1 cellular context compared by ENCODE assay signal in the genomic region with DNA sequence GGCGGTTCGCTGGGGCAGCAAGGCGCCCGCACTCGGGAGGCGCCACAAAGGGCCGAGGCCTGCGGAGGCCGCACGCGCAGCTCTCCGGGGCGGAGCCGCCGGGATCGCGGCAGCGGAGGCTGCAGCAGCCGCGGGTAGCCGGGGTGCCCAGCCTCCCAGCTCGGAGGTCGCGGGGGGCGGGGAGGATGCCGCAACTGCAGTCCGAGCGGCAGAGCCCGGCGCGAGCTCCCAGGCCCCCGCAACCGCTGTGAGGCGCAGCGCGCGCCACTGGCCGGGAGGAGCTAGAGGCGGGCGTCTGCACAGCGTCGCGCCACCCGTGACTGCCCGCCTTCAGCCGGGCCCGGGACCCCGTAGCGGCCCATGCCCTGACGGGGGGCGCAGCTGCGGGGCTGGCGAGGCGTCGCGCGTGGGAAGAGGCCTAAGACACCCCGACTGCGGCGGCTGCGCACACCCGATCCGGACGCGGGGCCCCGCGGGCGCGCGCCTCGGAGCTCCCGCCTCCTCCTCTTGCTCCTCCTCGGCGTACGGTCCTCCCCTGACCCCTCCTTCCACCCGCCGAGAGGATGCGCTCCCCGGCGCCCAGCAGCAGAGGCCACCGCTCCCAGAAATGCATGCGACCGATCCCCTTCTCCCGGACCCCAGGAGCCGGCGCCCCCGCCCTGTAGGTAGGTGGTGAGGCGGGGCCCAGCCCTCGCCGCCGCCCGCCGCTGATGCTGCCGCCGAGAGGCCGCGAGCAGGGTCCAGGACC.
TF ChIP-seq lines count a peak whose summit lies in the region.

A gene with protein sequence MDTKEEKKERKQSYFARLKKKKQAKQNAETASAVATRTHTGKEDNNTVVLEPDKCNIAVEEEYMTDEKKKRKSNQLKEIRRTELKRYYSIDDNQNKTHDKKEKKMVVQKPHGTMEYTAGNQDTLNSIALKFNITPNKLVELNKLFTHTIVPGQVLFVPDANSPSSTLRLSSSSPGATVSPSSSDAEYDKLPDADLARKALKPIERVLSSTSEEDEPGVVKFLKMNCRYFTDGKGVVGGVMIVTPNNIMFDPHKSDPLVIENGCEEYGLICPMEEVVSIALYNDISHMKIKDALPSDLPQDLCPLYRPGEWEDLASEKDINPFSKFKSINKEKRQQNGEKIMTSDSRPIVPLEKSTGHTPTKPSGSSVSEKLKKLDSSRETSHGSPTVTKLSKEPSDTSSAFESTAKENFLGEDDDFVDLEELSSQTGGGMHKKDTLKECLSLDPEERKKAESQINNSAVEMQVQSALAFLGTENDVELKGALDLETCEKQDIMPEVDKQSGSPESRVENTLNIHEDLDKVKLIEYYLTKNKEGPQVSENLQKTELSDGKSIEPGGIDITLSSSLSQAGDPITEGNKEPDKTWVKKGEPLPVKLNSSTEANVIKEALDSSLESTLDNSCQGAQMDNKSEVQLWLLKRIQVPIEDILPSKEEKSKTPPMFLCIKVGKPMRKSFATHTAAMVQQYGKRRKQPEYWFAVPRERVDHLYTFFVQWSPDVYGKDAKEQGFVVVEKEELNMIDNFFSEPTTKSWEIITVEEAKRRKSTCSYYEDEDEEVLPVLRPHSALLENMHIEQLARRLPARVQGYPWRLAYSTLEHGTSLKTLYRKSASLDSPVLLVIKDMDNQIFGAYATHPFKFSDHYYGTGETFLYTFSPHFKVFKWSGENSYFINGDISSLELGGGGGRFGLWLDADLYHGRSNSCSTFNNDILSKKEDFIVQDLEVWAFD (plus strand): TSS at position 558 of the 748 bp plus-strand sequence. CDS start 24,395 bp downstream, outside the sequence.

TF ChIP-seq in HepG2, 621 proteins besides CTCF, POLR2A, EP300 and RAD21 (continued from another document and continues in another):
- TF ChIP-seq, protein P1, sequence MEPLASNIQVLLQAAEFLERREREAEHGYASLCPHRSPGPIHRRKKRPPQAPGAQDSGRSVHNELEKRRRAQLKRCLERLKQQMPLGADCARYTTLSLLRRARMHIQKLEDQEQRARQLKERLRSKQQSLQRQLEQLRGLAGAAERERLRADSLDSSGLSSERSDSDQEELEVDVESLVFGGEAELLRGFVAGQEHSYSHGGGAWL (CRISPR knock-in tag; IDR thresholded peaks at IDR 0.05), result peak; percentile 17; the same call in 1 of the 2 replicates
- no peak for TF ChIP-seq KAT2B (IDR thresholded peaks at IDR 0.05; ENCODE audit: borderline replicate concordance, low read depth, low read length)
- TF ChIP-seq RARG (CRISPR knock-in tag; IDR thresholded peaks at IDR 0.05; ENCODE audit: low read depth), result peak; percentile 84; the same call in 1 of the 2 replicates
- TF ChIP-seq ZC3H13 (CRISPR knock-in tag; IDR thresholded peaks at IDR 0.05), result peak; percentile 43; the same call in 1 of the 2 replicates
- no peak for TF ChIP-seq ATF7 (IDR thresholded peaks at IDR 0.05)
- peak; percentile 34; the same call in 1 of the 2 replicates for TF ChIP-seq ATF7 (CRISPR knock-in tag; IDR thresholded peaks at IDR 0.05)
- TF ChIP-seq ZNF350 (CRISPR knock-in tag; IDR thresholded peaks at IDR 0.05; ENCODE audit: borderline replicate concordance, low read depth), result peak; percentile 88; the same call in 1 of the 2 replicates
- TF ChIP-seq ZNF550 (CRISPR knock-in tag; IDR thresholded peaks at IDR 0.05; ENCODE audit: borderline replicate concordance), result peak; percentile 85; the same call in 1 of the 2 replicates
- TF ChIP-seq, protein P2, sequence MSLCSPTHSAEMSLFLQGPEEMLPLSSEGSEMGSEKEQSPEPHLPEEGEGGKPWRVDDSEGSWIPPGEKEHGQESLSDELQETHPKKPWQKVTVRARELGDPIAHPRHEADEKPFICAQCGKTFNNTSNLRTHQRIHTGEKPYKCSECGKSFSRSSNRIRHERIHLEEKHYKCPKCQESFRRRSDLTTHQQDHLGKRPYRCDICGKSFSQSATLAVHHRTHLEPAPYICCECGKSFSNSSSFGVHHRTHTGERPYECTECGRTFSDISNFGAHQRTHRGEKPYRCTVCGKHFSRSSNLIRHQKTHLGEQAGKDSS (CRISPR knock-in tag; IDR thresholded peaks at IDR 0.05; ENCODE audit: borderline replicate concordance, low read depth), result no peak; the same call in none of the 2 replicates
- TF ChIP-seq ZNF558 (CRISPR knock-in tag; IDR thresholded peaks at IDR 0.05; ENCODE audit: borderline replicate concordance), result peak; percentile 94; the same call in 1 of the 2 replicates
- TF ChIP-seq ZNF652 (CRISPR knock-in tag; IDR thresholded peaks at IDR 0.05; ENCODE audit: borderline replicate concordance, low read depth), result no peak
- peak; percentile 88 for TF ChIP-seq SALL2 (CRISPR knock-in tag; IDR thresholded peaks at IDR 0.05)
- TF ChIP-seq, protein P3, sequence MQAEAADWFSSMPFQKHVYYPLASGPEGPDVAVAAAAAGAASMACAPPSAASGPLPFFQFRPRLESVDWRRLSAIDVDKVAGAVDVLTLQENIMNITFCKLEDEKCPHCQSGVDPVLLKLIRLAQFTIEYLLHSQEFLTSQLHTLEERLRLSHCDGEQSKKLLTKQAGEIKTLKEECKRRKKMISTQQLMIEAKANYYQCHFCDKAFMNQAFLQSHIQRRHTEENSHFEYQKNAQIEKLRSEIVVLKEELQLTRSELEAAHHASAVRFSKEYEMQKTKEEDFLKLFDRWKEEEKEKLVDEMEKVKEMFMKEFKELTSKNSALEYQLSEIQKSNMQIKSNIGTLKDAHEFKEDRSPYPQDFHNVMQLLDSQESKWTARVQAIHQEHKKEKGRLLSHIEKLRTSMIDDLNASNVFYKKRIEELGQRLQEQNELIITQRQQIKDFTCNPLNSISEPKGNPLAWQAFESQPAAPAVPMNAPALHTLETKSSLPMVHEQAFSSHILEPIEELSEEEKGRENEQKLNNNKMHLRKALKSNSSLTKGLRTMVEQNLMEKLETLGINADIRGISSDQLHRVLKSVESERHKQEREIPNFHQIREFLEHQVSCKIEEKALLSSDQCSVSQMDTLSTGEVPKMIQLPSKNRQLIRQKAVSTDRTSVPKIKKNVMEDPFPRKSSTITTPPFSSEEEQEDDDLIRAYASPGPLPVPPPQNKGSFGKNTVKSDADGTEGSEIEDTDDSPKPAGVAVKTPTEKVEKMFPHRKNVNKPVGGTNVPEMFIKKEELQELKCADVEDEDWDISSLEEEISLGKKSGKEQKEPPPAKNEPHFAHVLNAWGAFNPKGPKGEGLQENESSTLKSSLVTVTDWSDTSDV (CRISPR knock-in tag; IDR thresholded peaks at IDR 0.05), result peak; percentile 46; the same call in 1 of the 2 replicates
- TF ChIP-seq, protein P4, sequence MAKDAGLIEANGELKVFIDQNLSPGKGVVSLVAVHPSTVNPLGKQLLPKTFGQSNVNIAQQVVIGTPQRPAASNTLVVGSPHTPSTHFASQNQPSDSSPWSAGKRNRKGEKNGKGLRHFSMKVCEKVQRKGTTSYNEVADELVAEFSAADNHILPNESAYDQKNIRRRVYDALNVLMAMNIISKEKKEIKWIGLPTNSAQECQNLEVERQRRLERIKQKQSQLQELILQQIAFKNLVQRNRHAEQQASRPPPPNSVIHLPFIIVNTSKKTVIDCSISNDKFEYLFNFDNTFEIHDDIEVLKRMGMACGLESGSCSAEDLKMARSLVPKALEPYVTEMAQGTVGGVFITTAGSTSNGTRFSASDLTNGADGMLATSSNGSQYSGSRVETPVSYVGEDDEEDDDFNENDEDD (CRISPR knock-in tag; IDR thresholded peaks at IDR 0.05; ENCODE audit: borderline replicate concordance), result peak; percentile 57; the same call in 1 of the 2 replicates
- peak; percentile 71 for TF ChIP-seq HOXA3 (CRISPR knock-in tag; IDR thresholded peaks at IDR 0.05)
- TF ChIP-seq, protein P5, sequence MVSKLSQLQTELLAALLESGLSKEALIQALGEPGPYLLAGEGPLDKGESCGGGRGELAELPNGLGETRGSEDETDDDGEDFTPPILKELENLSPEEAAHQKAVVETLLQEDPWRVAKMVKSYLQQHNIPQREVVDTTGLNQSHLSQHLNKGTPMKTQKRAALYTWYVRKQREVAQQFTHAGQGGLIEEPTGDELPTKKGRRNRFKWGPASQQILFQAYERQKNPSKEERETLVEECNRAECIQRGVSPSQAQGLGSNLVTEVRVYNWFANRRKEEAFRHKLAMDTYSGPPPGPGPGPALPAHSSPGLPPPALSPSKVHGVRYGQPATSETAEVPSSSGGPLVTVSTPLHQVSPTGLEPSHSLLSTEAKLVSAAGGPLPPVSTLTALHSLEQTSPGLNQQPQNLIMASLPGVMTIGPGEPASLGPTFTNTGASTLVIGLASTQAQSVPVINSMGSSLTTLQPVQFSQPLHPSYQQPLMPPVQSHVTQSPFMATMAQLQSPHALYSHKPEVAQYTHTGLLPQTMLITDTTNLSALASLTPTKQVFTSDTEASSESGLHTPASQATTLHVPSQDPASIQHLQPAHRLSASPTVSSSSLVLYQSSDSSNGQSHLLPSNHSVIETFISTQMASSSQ (IDR thresholded peaks at IDR 0.05; ENCODE audit: low read depth), result no peak
- TF ChIP-seq, protein P5 (CRISPR knock-in tag; IDR thresholded peaks at IDR 0.05; ENCODE audit: borderline replicate concordance), result peak; percentile 25
- TF ChIP-seq, protein P6, sequence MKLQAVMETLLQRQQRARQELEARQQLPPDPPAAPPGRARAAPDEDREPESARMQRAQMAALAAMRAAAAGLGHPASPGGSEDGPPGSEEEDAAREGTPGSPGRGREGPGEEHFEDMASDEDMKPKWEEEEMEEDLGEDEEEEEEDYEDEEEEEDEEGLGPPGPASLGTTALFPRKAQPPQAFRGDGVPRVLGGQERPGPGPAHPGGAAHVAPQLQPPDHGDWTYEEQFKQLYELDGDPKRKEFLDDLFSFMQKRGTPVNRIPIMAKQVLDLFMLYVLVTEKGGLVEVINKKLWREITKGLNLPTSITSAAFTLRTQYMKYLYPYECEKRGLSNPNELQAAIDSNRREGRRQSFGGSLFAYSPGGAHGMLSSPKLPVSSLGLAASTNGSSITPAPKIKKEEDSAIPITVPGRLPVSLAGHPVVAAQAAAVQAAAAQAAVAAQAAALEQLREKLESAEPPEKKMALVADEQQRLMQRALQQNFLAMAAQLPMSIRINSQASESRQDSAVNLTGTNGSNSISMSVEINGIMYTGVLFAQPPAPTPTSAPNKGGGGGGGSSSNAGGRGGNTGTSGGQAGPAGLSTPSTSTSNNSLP (IDR thresholded peaks at IDR 0.05; ENCODE audit: low read depth, low read length), result no peak
- TF ChIP-seq, protein P7, sequence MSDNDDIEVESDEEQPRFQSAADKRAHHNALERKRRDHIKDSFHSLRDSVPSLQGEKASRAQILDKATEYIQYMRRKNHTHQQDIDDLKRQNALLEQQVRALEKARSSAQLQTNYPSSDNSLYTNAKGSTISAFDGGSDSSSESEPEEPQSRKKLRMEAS (IDR thresholded peaks at IDR 0.05), result peak; percentile 77
- TF ChIP-seq SMARCE1 (IDR thresholded peaks at IDR 0.05; ENCODE audit: borderline replicate concordance), result no peak
- TF ChIP-seq, protein P8, sequence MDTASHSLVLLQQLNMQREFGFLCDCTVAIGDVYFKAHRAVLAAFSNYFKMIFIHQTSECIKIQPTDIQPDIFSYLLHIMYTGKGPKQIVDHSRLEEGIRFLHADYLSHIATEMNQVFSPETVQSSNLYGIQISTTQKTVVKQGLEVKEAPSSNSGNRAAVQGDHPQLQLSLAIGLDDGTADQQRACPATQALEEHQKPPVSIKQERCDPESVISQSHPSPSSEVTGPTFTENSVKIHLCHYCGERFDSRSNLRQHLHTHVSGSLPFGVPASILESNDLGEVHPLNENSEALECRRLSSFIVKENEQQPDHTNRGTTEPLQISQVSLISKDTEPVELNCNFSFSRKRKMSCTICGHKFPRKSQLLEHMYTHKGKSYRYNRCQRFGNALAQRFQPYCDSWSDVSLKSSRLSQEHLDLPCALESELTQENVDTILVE (CRISPR knock-in tag; IDR thresholded peaks at IDR 0.05), result peak; percentile 7; the same call in 1 of the 2 replicates
- no peak for TF ChIP-seq ZBTB7A (CRISPR knock-in tag; IDR thresholded peaks at IDR 0.05)
- TF ChIP-seq HOXA9 (CRISPR knock-in tag; IDR thresholded peaks at IDR 0.05; ENCODE audit: borderline replicate concordance), result peak; percentile 87
- TF ChIP-seq MATR3 (CRISPR knock-in tag; IDR thresholded peaks at IDR 0.05), result no peak
- TF ChIP-seq ZNF160 (CRISPR knock-in tag; IDR thresholded peaks at IDR 0.05), result no peak; the same call in 1 of the 2 replicates
- TF ChIP-seq, protein P9, sequence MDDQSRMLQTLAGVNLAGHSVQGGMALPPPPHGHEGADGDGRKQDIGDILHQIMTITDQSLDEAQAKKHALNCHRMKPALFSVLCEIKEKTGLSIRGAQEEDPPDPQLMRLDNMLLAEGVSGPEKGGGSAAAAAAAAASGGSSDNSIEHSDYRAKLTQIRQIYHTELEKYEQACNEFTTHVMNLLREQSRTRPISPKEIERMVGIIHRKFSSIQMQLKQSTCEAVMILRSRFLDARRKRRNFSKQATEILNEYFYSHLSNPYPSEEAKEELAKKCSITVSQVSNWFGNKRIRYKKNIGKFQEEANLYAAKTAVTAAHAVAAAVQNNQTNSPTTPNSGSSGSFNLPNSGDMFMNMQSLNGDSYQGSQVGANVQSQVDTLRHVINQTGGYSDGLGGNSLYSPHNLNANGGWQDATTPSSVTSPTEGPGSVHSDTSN (CRISPR knock-in tag; IDR thresholded peaks at IDR 0.05; ENCODE audit: borderline replicate concordance), result 0 out of 2 replicates have a peak, but pooled peaks have one; percentile 18
- TF ChIP-seq ZNF496 (CRISPR knock-in tag; IDR thresholded peaks at IDR 0.05; ENCODE audit: insufficient replicate concordance), result no peak
- TF ChIP-seq ERF (CRISPR knock-in tag; IDR thresholded peaks at IDR 0.05), result no peak
- TF ChIP-seq, protein P10, sequence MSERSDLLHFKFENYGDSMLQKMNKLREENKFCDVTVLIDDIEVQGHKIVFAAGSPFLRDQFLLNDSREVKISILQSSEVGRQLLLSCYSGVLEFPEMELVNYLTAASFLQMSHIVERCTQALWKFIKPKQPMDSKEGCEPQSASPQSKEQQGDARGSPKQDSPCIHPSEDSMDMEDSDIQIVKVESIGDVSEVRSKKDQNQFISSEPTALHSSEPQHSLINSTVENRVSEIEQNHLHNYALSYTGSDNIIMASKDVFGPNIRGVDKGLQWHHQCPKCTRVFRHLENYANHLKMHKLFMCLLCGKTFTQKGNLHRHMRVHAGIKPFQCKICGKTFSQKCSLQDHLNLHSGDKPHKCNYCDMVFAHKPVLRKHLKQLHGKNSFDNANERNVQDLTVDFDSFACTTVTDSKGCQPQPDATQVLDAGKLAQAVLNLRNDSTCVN (CRISPR knock-in tag; IDR thresholded peaks at IDR 0.05; ENCODE audit: borderline replicate concordance), result no peak; the same call in 1 of the 2 replicates
- TF ChIP-seq GFI1 (CRISPR knock-in tag; IDR thresholded peaks at IDR 0.05; ENCODE audit: borderline replicate concordance), result no peak
